1 cellular context compared by ENCODE assay signal in the genomic region with DNA sequence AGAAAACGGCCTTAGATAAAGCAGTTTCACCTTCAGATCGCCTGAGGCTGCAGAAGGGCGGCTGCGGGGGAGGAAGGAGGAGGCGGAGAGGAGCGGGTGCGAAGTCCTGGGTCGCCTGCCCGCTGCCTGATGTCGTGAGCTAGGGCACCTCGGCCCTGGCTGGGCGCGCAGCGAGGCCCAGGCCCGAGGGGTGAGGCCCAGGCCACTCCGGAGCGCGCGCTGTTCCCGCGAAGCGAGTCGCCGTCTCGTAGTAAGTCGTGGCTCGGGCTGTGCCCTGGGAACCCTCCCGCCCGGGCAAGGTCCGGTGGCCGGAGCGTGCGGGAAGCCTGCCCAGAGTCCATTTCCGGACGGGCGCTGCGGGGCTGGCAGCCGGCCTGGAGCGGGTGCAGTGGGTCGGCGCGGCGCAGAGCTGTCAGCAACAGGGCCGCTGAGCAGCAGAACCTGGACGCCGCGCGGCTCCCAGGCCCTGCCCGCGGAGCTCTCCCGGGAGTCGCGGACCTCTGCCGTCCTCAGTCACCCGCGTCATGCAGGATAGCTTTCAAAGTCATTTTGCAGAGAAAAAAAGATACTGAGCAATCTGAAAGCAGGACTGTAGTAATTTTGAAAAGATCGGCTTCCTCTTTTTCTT.
A peak's percentile ranks its signal among the peaks of the same experiment; 100 is the strongest.
TF ChIP-seq lines count a peak whose summit lies in the region.

No MANE protein-coding gene starts in this region.

TF ChIP-seq in WTC11, 78 proteins besides CTCF, POLR2A, EP300 and RAD21 (continued from another document and continues in another):
- TF ChIP-seq, protein P1, sequence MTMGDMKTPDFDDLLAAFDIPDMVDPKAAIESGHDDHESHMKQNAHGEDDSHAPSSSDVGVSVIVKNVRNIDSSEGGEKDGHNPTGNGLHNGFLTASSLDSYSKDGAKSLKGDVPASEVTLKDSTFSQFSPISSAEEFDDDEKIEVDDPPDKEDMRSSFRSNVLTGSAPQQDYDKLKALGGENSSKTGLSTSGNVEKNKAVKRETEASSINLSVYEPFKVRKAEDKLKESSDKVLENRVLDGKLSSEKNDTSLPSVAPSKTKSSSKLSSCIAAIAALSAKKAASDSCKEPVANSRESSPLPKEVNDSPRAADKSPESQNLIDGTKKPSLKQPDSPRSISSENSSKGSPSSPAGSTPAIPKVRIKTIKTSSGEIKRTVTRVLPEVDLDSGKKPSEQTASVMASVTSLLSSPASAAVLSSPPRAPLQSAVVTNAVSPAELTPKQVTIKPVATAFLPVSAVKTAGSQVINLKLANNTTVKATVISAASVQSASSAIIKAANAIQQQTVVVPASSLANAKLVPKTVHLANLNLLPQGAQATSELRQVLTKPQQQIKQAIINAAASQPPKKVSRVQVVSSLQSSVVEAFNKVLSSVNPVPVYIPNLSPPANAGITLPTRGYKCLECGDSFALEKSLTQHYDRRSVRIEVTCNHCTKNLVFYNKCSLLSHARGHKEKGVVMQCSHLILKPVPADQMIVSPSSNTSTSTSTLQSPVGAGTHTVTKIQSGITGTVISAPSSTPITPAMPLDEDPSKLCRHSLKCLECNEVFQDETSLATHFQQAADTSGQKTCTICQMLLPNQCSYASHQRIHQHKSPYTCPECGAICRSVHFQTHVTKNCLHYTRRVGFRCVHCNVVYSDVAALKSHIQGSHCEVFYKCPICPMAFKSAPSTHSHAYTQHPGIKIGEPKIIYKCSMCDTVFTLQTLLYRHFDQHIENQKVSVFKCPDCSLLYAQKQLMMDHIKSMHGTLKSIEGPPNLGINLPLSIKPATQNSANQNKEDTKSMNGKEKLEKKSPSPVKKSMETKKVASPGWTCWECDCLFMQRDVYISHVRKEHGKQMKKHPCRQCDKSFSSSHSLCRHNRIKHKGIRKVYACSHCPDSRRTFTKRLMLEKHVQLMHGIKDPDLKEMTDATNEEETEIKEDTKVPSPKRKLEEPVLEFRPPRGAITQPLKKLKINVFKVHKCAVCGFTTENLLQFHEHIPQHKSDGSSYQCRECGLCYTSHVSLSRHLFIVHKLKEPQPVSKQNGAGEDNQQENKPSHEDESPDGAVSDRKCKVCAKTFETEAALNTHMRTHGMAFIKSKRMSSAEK (CRISPR knock-in tag; IDR thresholded peaks at IDR 0.05; ENCODE audit: borderline replicate concordance), result no peak
- TF ChIP-seq ESRRA (CRISPR knock-in tag; IDR thresholded peaks at IDR 0.05; ENCODE audit: borderline replicate concordance) (peak; percentile 78; the same call in 1 of the 2 replicates), GRHL2 (CRISPR knock-in tag; IDR thresholded peaks at IDR 0.05; ENCODE audit: insufficient replicate concordance, severe bottlenecking) (no peak), SMAD3 (CRISPR knock-in tag; IDR thresholded peaks at IDR 0.05; ENCODE audit: borderline replicate concordance) (no peak), ZNF281 (CRISPR knock-in tag; IDR thresholded peaks at IDR 0.05) (no peak), FOXP1 (CRISPR knock-in tag; IDR thresholded peaks at IDR 0.05; ENCODE audit: borderline replicate concordance) (peak; percentile 57; the same call in 1 of the 2 replicates), ZSCAN18 (CRISPR knock-in tag; IDR thresholded peaks at IDR 0.05) (no peak), NFATC4 (CRISPR knock-in tag; IDR thresholded peaks at IDR 0.05) (no peak), ZBTB43 (CRISPR knock-in tag; IDR thresholded peaks at IDR 0.05) (no peak), NR1H2 (CRISPR knock-in tag; IDR thresholded peaks at IDR 0.05) (no peak), FOXK1 (CRISPR knock-in tag; IDR thresholded peaks at IDR 0.05) (0 out of 2 replicates have a peak, but pooled peaks have one; percentile 21), ZNF138 (CRISPR knock-in tag; conservative IDR thresholded peaks at IDR 0.05) (peak; percentile 89), TP53 (CRISPR knock-in tag; IDR thresholded peaks at IDR 0.05) (0 out of 2 replicates have a peak, but pooled peaks have one; percentile 28), ZNF423 (CRISPR knock-in tag; IDR thresholded peaks at IDR 0.05) (no peak), HMGA2 (CRISPR knock-in tag; IDR thresholded peaks at IDR 0.05) (no peak), CBFB (CRISPR knock-in tag; IDR thresholded peaks at IDR 0.05; ENCODE audit: low read depth) (no peak), TCF7 (CRISPR knock-in tag; IDR thresholded peaks at IDR 0.05; ENCODE audit: low read depth) (no peak), PREB (CRISPR knock-in tag; IDR thresholded peaks at IDR 0.05; ENCODE audit: borderline replicate concordance) (no peak), SMAD4 (CRISPR knock-in tag; IDR thresholded peaks at IDR 0.05) (no peak), USF1 (CRISPR knock-in tag; IDR thresholded peaks at IDR 0.05) (peak; percentile 42; the same call in 1 of the 2 replicates), SOX15 (CRISPR knock-in tag; IDR thresholded peaks at IDR 0.05) (no peak), ARID4B (CRISPR knock-in tag; IDR thresholded peaks at IDR 0.05; ENCODE audit: borderline replicate concordance) (0 out of 2 replicates have a peak, but pooled peaks have one; percentile 39), RELA (CRISPR knock-in tag; IDR thresholded peaks at IDR 0.05; ENCODE audit: borderline replicate concordance) (peak; percentile 78; the same call in 1 of the 2 replicates), RORB (CRISPR knock-in tag; IDR thresholded peaks at IDR 0.05) (no peak), PRDM15 (CRISPR knock-in tag; IDR thresholded peaks at IDR 0.05) (no peak)
- TF ChIP-seq, protein P2, sequence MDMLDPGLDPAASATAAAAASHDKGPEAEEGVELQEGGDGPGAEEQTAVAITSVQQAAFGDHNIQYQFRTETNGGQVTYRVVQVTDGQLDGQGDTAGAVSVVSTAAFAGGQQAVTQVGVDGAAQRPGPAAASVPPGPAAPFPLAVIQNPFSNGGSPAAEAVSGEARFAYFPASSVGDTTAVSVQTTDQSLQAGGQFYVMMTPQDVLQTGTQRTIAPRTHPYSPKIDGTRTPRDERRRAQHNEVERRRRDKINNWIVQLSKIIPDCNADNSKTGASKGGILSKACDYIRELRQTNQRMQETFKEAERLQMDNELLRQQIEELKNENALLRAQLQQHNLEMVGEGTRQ (CRISPR knock-in tag; IDR thresholded peaks at IDR 0.05), result no peak
